In the genomic region with DNA sequence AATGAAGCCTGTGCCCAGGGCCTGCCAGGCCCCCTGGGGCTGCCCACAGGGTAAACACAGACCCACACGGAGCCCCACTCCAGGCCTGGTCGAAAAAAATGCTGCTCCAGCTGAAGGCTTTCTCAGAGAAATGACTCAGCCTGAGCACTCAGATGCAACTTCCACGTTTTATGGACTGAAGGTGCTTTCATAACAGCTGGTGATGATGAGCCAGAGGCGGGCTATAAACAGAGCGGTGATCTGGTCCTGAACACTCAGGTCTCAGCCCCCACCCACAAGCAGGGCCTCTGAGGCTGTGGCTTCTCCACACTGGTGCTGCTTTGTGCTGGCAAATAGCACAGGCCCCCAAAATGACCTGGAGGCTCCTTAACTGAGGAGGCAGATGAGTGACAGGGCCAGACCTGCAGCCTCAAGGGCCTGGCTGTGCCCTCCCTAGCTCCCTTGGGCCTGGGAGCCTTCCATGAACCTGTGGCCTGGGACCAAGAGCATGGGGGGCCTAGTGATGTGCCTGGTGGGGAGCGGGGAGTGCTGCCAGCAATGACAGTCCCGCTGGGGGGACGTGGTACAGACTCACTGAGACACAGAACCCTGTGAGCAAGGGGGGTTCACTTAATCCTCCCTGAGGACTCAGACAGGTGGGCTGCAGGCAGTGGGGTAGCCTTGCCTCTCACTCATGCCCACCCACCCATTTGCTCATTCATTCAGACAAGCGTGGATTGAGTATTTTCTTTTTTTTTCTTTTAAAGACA, we compare ENCODE assay signal across 8 cellular contexts. TPM values are rescaled to one million over a fixed set of nuclear protein-coding genes. Genes with fewer than 3 reads are reported as not detected.
DNase-seq lines count a peak whose midpoint lies in the region; ATAC-seq, FAIRE-seq and TF ChIP-seq lines count a peak whose summit lies in the region.

No MANE protein-coding gene starts in this region.

- no peaks in the 10 kb centered on the region for H3K23me2 ChIP-seq in H1 (ENCODE audit: low read depth, low read length)

- no peak overlapping the region for H3K4ac ChIP-seq in H1 (replicated peaks; ENCODE audit: insufficient read length, low read depth, low read length)

- H3K36me3 ChIP-seq in CD4-positive, CD25-positive, alpha-beta regulatory T cell (ENCODE audit: control insufficient read depth, insufficient read depth, low read length): no peaks in the 10 kb centered on the region
- no peaks in the 10 kb centered on the region for H3K36me3 ChIP-seq in H1 (ENCODE audit: control insufficient read depth in 2 of 4, insufficient read depth in 4 of 4, low read length in 3 of 4)

- FAIRE-seq in H1 (lab: Jason Lieb, UNC): no peak

- H3K4me3 Mint-ChIP-seq in CD4-positive, CD25-positive, alpha-beta regulatory T cell: no peak overlapping the region

- no peaks in the 10 kb centered on the region for H3K4me1 ChIP-seq in CD4-positive, CD25-positive, alpha-beta regulatory T cell (ENCODE audit: control insufficient read depth, insufficient read depth, low read length, poor library complexity, severe bottlenecking)
- peaks cover 3 to 6% (median 3%) of the 10 kb centered on the region in 4 experiments; a peak in 4 of 7 replicates for H3K4me1 ChIP-seq in H1 (replicated peaks in 1 of 4; ENCODE audit: control insufficient read depth in 3 of 4, insufficient read depth in 4 of 4, low read length in 3 of 4)

- TF ChIP-seq POLR2A in H1 (IDR thresholded peaks at IDR 0.05; ENCODE audit: control extremely low read depth in 1 of 2, low read depth in 2 of 2, low read length in 2 of 2): no peak

- no peak overlapping the region for H3K4me2 ChIP-seq in H1 (ENCODE audit: insufficient read depth in 1 of 2, low read depth in 2 of 2, low read length in 2 of 2)

- no peak overlapping the region for H3K23ac ChIP-seq in H1 (ENCODE audit: insufficient read length)

- no peak overlapping the region for H3K27ac ChIP-seq in CD4-positive, CD25-positive, alpha-beta regulatory T cell (ENCODE audit: insufficient read depth, low read length, poor library complexity, severe bottlenecking)
- no peak overlapping the region for H3K27ac ChIP-seq in H1 (ENCODE audit: low read depth, low read length)

- peaks cover 16% of the 10 kb centered on the region for H3K27me3 Mint-ChIP-seq in CD4-positive, CD25-positive, alpha-beta regulatory T cell

- H3K27ac Mint-ChIP-seq in CD4-positive, CD25-positive, alpha-beta regulatory T cell: peak overlapping the region in 1 of 3 donors; percentile 20

- H3K36me3 Mint-ChIP-seq in CD4-positive, CD25-positive, alpha-beta regulatory T cell: no peaks in the 10 kb centered on the region

- no peaks in the 10 kb centered on the region for H3K27me3 ChIP-seq in CD4-positive, CD25-positive, alpha-beta regulatory T cell (ENCODE audit: control insufficient read depth, insufficient read depth, low read length)
- H3K27me3 ChIP-seq in H1 (replicated peaks in 1 of 4; ENCODE audit: control insufficient read depth in 3 of 4, extremely low read depth in 1 of 4, insufficient read depth in 3 of 4, low read length in 3 of 4): no peaks in the 10 kb centered on the region

- POLR2A ChIA-PET in H1 (lab: Charles Lee; ENCODE audit: partially characterized antibody): no interaction called here

- no peaks in the 10 kb centered on the region for H3K9me3 Mint-ChIP-seq in CD4-positive, CD25-positive, alpha-beta regulatory T cell

- ATAC-seq in CD4-positive, CD25-positive, alpha-beta regulatory T cell (ENCODE audit: low read depth in 2 of 2): peak; percentile 62 to 72
- ATAC-seq in GM18907 (IDR thresholded peaks at IDR 0.05; ENCODE audit: unreplicated experiment): peak; percentile 80
- ATAC-seq in HG03097 (IDR thresholded peaks at IDR 0.05; ENCODE audit: low FRiP score, unreplicated experiment): peak; percentile 74

- TF ChIP-seq RAD21 in H1 (IDR thresholded peaks at IDR 0.05 in 1 of 2, conservative IDR thresholded peaks at IDR 0.05 in 1 of 2; ENCODE audit: low read depth in 2 of 2, low read length in 2 of 2): no peak

- H2AK5ac ChIP-seq in H1 (ENCODE audit: low read depth, low read length): no peak overlapping the region

- no peak overlapping the region for H3K14ac ChIP-seq in H1 (ENCODE audit: insufficient read length)

- no peak overlapping the region for H3K9ac ChIP-seq in H1 (replicated peaks in 1 of 4; ENCODE audit: extremely low read depth in 1 of 4, low read depth in 3 of 4, low read length in 3 of 4)

- H4K5ac ChIP-seq in H1 (ENCODE audit: insufficient read length, low read depth, low read length): no peak overlapping the region

- no peaks in the 10 kb centered on the region for H4K20me1 ChIP-seq in H1 (replicated peaks in 1 of 2; ENCODE audit: control insufficient read depth in 1 of 2, insufficient read depth in 2 of 2, low read length in 2 of 2)

- H2BK5ac ChIP-seq in H1 (ENCODE audit: low read depth, low read length): 0 out of 2 replicates have a peak overlapping the region, but pooled peaks have one; percentile 18

- 83% methylated on average over 9 of the region's 9 CpGs; no CpG with 5 or more reads in 1 of the 2 experiments for WGBS in H1 (ENCODE audit: extremely low coverage in 1 of 2, insufficient coverage in 1 of 2, insufficient read length in 1 of 2, insufficient replicate concordance in 2 of 2, low coverage in 1 of 2, low lambda C conversion rate in 2 of 2, missing lambda C conversion rate in 1 of 2), 2 experiments

- H3K4me1 Mint-ChIP-seq in CD4-positive, CD25-positive, alpha-beta regulatory T cell: no peaks in the 10 kb centered on the region

- DNase-seq in CD4-positive, CD25-positive, alpha-beta regulatory T cell: peak in 1 of 3 donors; percentile 36
- DNase-seq in RKO (ENCODE audit: low spot score) (peak; percentile 91), H1 (ENCODE audit: low read depth in 1 of 2, low spot score in 2 of 2) (no peak), NCI-H146 treated with DMSO at 0.1 percent for 48 hours (lab: John Stamatoyannopoulos, UW; ENCODE audit: unreplicated experiment) (no peak), GM19240 (ENCODE audit: insufficient read length, low spot score) (no peak)
- peak; percentile 87 for DNase-seq in stimulated activated CD4-positive, alpha-beta T cell treated with anti-CD3 and anti-CD28 coated beads, Interleukin-1b, Interleukin-23, amount 100 ng/mL, for 48 hours

- no peak overlapping the region for H2BK20ac ChIP-seq in H1 (ENCODE audit: low read length)

- no peak overlapping the region for H4K91ac ChIP-seq in H1 (replicated peaks; ENCODE audit: insufficient read length, low read length)

- no peak for TF ChIP-seq EP300 in H1 (IDR thresholded peaks at IDR 0.05; ENCODE audit: borderline replicate concordance in 1 of 2, low read depth in 2 of 2, low read length in 2 of 2)

- H2BK120ac ChIP-seq in H1 (replicated peaks; ENCODE audit: low read depth, low read length): no peak overlapping the region

- TF ChIP-seq CTCF in H1 (IDR thresholded peaks at IDR 0.05; ENCODE audit: control extremely low read depth in 1 of 3, insufficient read depth in 1 of 3, low read depth in 1 of 3, low read length in 3 of 3): no peak

- H3K79me1 ChIP-seq in H1 (ENCODE audit: low read depth, low read length): no peaks in the 10 kb centered on the region

- no peaks in the 10 kb centered on the region for H3K79me2 ChIP-seq in H1 (ENCODE audit: control insufficient read depth in 1 of 2, insufficient read depth in 2 of 2, low read length in 2 of 2)

- no peaks in the 10 kb centered on the region for H3K9me3 ChIP-seq in CD4-positive, CD25-positive, alpha-beta regulatory T cell (ENCODE audit: control insufficient read depth in 2 of 2, low read length in 2 of 2)
- no peaks in the 10 kb centered on the region for H3K9me3 ChIP-seq in H1 (ENCODE audit: insufficient read depth in 2 of 2, low read depth in 1 of 2, low read length in 1 of 2)

- no peak overlapping the region for H3K56ac ChIP-seq in H1 (replicated peaks; ENCODE audit: insufficient read length, low read depth, low read length)

- H2BK15ac ChIP-seq in H1 (ENCODE audit: low read length): peak overlapping the region; percentile 72; the same call in 1 of the 2 replicates

- peak overlapping the region; percentile 29; the same call in 1 of the 2 replicates for H4K8ac ChIP-seq in H1 (ENCODE audit: extremely low read depth, insufficient read depth, low read length)

- H2BK12ac ChIP-seq in H1 (ENCODE audit: low read depth, low read length): no peak overlapping the region

- no peak overlapping the region; the same call in 1 of the 2 replicates for H3K18ac ChIP-seq in H1 (ENCODE audit: extremely low read depth, low read length)

- H2AFZ ChIP-seq in H1 (ENCODE audit: low read length): no peak overlapping the region

- CTCF ChIA-PET in H1 (lab: Charles Lee; ENCODE audit: partially characterized antibody): interaction anchor here (1.1 to 3.1 kb wide), 2 partner anchors 10 to 41 kb away, joined by 3 to 20 read pairs; no protein-coding TSS in a partner anchor

- H3K4me3 ChIP-seq in CD4-positive, CD25-positive, alpha-beta regulatory T cell (ENCODE audit: low read depth, low read length): no peak overlapping the region
- no peak overlapping the region for H3K4me3 ChIP-seq in H1 (ENCODE audit: extremely low read depth in 1 of 4, insufficient read depth in 2 of 4, low read depth in 3 of 4, low read length in 4 of 4)

RNA-seq across cellular contexts. Expression of gene FURIN, which starts 23.0 kb away (rescaled TPM):
- 62.5 TPM for total RNA-seq in CD4-positive, CD25-positive, alpha-beta regulatory T cell
- polyA plus RNA-seq in CD4-positive, CD25-positive, alpha-beta regulatory T cell: 1 to 10 TPM; 2.9 to 8.6 (median 5.7) TPM
- total RNA-seq in H1 (2021; fragmentation: NEBNext Ultra II Directional; extraction: Animal tissue kit (Norgen Biotek cat#: 25700)): 28.0 and 32.1 TPM in 2 replicates
- polyA plus RNA-seq in H1 (2011; rRNA removed): 15.8 and 22.5 TPM in 2 replicates
- 14.1 TPM for polyA plus RNA-seq in H1 (2011; cell fraction: cytosol; rRNA removed)
- polyA plus RNA-seq in H1 (2011; cell fraction: nucleus; rRNA removed): 23.4 TPM
- 14.0 to 24.5 TPM (median 23.1 TPM) in 4 replicates for polyA plus RNA-seq in H1 (2012, experiment 1 of 2)
- polyA plus RNA-seq in H1 (2012, experiment 2 of 2): 21.8 TPM
- polyA plus RNA-seq in H1 (2013, experiment 1 of 2): 25.4 TPM
- polyA plus RNA-seq in H1 (2013, experiment 2 of 2): 27.3 TPM
- polyA minus RNA-seq in H1 (2011; rRNA and poly(A)+ RNA removed): 14.0 and 17.4 TPM in 2 replicates
- polyA minus RNA-seq in H1 (2011; cell fraction: cytosol; rRNA and poly(A)+ RNA removed): 17.1 TPM
- 12.8 TPM for polyA minus RNA-seq in H1 (2011; cell fraction: nucleus; rRNA and poly(A)+ RNA removed)

RNA-seq across cellular contexts. Expression of gene FES, which starts 38.9 kb away (rescaled TPM):
- total RNA-seq in CD4-positive, CD25-positive, alpha-beta regulatory T cell: 3.8 TPM
- under 1 TPM in 2 of 4 donors, not detected in 2; 0.13 TPM for polyA plus RNA-seq in CD4-positive, CD25-positive, alpha-beta regulatory T cell
- 6.8 and 8.6 TPM in 2 replicates for total RNA-seq in H1 (2021; fragmentation: NEBNext Ultra II Directional; extraction: Animal tissue kit (Norgen Biotek cat#: 25700))
- polyA plus RNA-seq in H1 (2011; rRNA removed): 8.5 and 10.9 TPM in 2 replicates
- polyA plus RNA-seq in H1 (2011; cell fraction: cytosol; rRNA removed): 9.5 TPM
- 42.5 TPM for polyA plus RNA-seq in H1 (2011; cell fraction: nucleus; rRNA removed)
- polyA plus RNA-seq in H1 (2012, experiment 1 of 2): 4.2 to 9.7 TPM (median 8.0 TPM) in 4 replicates
- polyA plus RNA-seq in H1 (2012, experiment 2 of 2): 6.3 TPM
- 3.9 TPM for polyA plus RNA-seq in H1 (2013, experiment 1 of 2)
- 3.0 TPM for polyA plus RNA-seq in H1 (2013, experiment 2 of 2)
- 7.4 and 8.6 TPM in 2 replicates for polyA minus RNA-seq in H1 (2011; rRNA and poly(A)+ RNA removed)
- polyA minus RNA-seq in H1 (2011; cell fraction: cytosol; rRNA and poly(A)+ RNA removed): 9.8 TPM
- polyA minus RNA-seq in H1 (2011; cell fraction: nucleus; rRNA and poly(A)+ RNA removed): 18.5 TPM

RNA-seq across cellular contexts. Expression of gene MAN2A2, which starts 57.7 kb away (rescaled TPM):
- total RNA-seq in CD4-positive, CD25-positive, alpha-beta regulatory T cell: 120 TPM
- 1 to 10 TPM; 3.8 to 6.6 (median 5.7) TPM for polyA plus RNA-seq in CD4-positive, CD25-positive, alpha-beta regulatory T cell
- 21.9 and 23.1 TPM in 2 replicates for total RNA-seq in H1 (2021; fragmentation: NEBNext Ultra II Directional; extraction: Animal tissue kit (Norgen Biotek cat#: 25700))
- polyA plus RNA-seq in H1 (2011; rRNA removed): 29.7 and 35.9 TPM in 2 replicates
- polyA plus RNA-seq in H1 (2011; cell fraction: cytosol; rRNA removed): 24.6 TPM
- 210 TPM for polyA plus RNA-seq in H1 (2011; cell fraction: nucleus; rRNA removed)
- polyA plus RNA-seq in H1 (2012, experiment 1 of 2): 16.3 to 19.6 TPM (median 18.4 TPM) in 4 replicates
- 4.7 TPM for polyA plus RNA-seq in H1 (2012, experiment 2 of 2)
- polyA plus RNA-seq in H1 (2013, experiment 1 of 2): 18.5 TPM
- 14.0 TPM for polyA plus RNA-seq in H1 (2013, experiment 2 of 2)
- 20.9 and 24.9 TPM in 2 replicates for polyA minus RNA-seq in H1 (2011; rRNA and poly(A)+ RNA removed)
- polyA minus RNA-seq in H1 (2011; cell fraction: cytosol; rRNA and poly(A)+ RNA removed): 9.3 TPM
- 32.5 TPM for polyA minus RNA-seq in H1 (2011; cell fraction: nucleus; rRNA and poly(A)+ RNA removed)

Comparison
In these comparisons a context has a peak if more than half of its experiments do, and no peak if none do; other contexts are left out.
1. DNase-seq: peak in RKO (single experiment) and stimulated activated CD4-positive, alpha-beta T cell treated with anti-CD3 and anti-CD28 coated beads, Interleukin-1b, Interleukin-23, amount 100 ng/mL, for 48 hours (single experiment); none in H1 (0 of 2), NCI-H146 treated with DMSO at 0.1 percent for 48 hours (single experiment) and GM19240 (single experiment).
2. Peak in every context shown above with its lines, with median percentiles within 50 percentile points of each other: ATAC-seq.